In the genomic region with DNA sequence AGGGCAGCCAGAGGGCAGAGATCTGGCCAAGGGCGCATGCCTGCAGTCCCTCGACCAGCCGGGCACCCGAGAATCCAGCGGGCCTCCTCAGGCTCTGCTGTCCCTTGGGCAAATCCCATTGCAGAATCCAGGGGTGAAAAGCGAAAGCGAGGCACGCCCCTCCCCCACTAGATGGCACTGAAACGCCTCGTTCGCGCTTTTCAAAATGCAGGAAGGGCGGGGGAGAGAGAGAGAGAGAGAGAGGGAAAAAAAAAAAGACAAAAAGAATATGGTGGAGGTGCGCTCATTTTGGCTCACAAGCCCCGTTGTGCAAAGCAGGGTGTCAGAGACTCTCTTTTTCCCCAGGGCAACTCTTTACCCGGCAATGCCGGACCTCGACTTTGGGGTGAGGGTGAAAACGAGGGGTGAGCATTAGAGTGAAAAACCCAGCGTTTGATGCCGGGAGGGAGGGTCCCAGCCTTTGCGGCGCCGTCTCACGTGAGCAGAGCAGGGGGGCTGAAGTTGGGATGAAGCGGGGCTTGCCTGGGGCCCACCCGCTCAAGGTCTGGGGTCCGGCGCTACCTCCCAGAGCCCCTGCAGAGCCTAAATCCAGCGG, we compare ENCODE assay signal across 8 cellular contexts. TPM values are rescaled to one million over a fixed set of nuclear protein-coding genes. Genes with fewer than 3 reads are reported as not detected.
A peak's percentile ranks its signal among the peaks of the same experiment; 100 is the strongest.
DNase-seq lines count a peak whose midpoint lies in the region; ATAC-seq and TF ChIP-seq lines count a peak whose summit lies in the region.

No MANE protein-coding gene starts in this region.

- H3K36me3 ChIP-seq in Caco-2 (ENCODE audit: control insufficient read depth, insufficient read depth, low read length), result no peaks in the 10 kb centered on the region
- no peaks in the 10 kb centered on the region for H3K36me3 ChIP-seq in MM.1S (replicated peaks; ENCODE audit: insufficient read depth, low read length)

- H3K9ac ChIP-seq in MM.1S (ENCODE audit: low read length), result peak overlapping the region; percentile 75

- ATAC-seq in SK-N-SH treated with all-trans-retinoic acid at 6 μM for 48 hours (0 out of 3 replicates have a peak, but pooled peaks have one; percentile 3), GM21717 (IDR thresholded peaks at IDR 0.05; ENCODE audit: unreplicated experiment) (no peak)

- H3K9me3 ChIP-seq in Caco-2 (no peaks in the 10 kb centered on the region), MM.1S (replicated peaks; ENCODE audit: insufficient read depth, low read length) (no peaks in the 10 kb centered on the region)

- no peaks in the 10 kb centered on the region for H3K4me1 ChIP-seq in Caco-2
- H3K4me1 ChIP-seq in MM.1S (ENCODE audit: low read length), result peaks cover 6% of the 10 kb centered on the region

- BruUV-seq in Caco-2 (replicated peaks; lab: Mats Ljungman, UMichigan), result no TSS peak

- peak; percentile 14 to 28 for TF ChIP-seq CTCF in Caco-2 (IDR thresholded peaks at IDR 0.05; ENCODE audit: insufficient read depth in 1 of 2, low read depth in 1 of 2, low read length in 1 of 2, severe bottlenecking in 1 of 2, unreplicated experiment in 1 of 2)
- peak; percentile 74 for TF ChIP-seq CTCF in MM.1S (IDR thresholded peaks at IDR 0.05; ENCODE audit: low read length)

- CTCF ChIA-PET in Caco-2 (lab: Charles Lee), result interaction anchor here (0.7 kb wide), 1 partner anchor 181 kb away, joined by 7 read pairs; no protein-coding TSS in a partner anchor

- H3K27ac Mint-ChIP-seq in Caco-2 (ENCODE audit: unreplicated experiment), result no peak overlapping the region

- H3K4me3 ChIP-seq in Caco-2 (ENCODE audit: low read depth, low read length), result peak overlapping the region; percentile 23
- peak overlapping the region; percentile 91 for H3K4me3 ChIP-seq in MM.1S (ENCODE audit: low read length)

- H4K20me1 ChIP-seq in MM.1S (ENCODE audit: insufficient read depth, low read length), result no peaks in the 10 kb centered on the region

- peak overlapping the region; percentile 72 for H2AFZ ChIP-seq in MM.1S (ENCODE audit: low read length)

- H3K27me3 ChIP-seq in Caco-2 (replicated peaks; ENCODE audit: control insufficient read depth, insufficient read depth, low read length), result no peaks in the 10 kb centered on the region
- H3K27me3 ChIP-seq in MM.1S (replicated peaks; ENCODE audit: insufficient read depth, low read length), result no peaks in the 10 kb centered on the region

- H3K4me2 ChIP-seq in MM.1S (ENCODE audit: low read depth, low read length), result peak overlapping the region; percentile 97

- peaks cover 23% of the 10 kb centered on the region for H3K79me2 ChIP-seq in MM.1S (ENCODE audit: low read length)

- H3K4me3 Mint-ChIP-seq in Caco-2 (ENCODE audit: unreplicated experiment), result peak overlapping the region; percentile 60

- 0 out of 2 replicates have a peak, but pooled peaks cover 9% of the 10 kb centered on the region for H3F3A ChIP-seq in MM.1S (ENCODE audit: insufficient read depth, low read length)

- no peaks in the 10 kb centered on the region for H3K36me3 Mint-ChIP-seq in Caco-2 (ENCODE audit: insufficient read depth, unreplicated experiment)

- DNase-seq in Caco-2 (peak; percentile 64 to 70), MM.1S (peak; percentile 84), iris pigment epithelial cell (ENCODE audit: low read depth) (peak; percentile 10), SKM-1 treated with dmso at 0.1 percent for 144 hours (lab: John Stamatoyannopoulos, UW; ENCODE audit: unreplicated experiment) (no peak)
- peak; percentile 39 for DNase-seq in central memory CD4-positive, alpha-beta T cell
- DNase-seq in stimulated activated CD4-positive, alpha-beta T cell treated with anti-CD3 and anti-CD28 coated beads, Interleukin-1b, Interleukin-23, amount 100 ng/mL, for 48 hours, result peak; percentile 53

- H3K27ac ChIP-seq in MM.1S (ENCODE audit: low read length), result no peak overlapping the region

- H3K4me1 Mint-ChIP-seq in Caco-2 (ENCODE audit: low read depth, unreplicated experiment), result no peaks in the 10 kb centered on the region

- peaks cover 4% of the 10 kb centered on the region for H3K27me3 Mint-ChIP-seq in Caco-2 (ENCODE audit: insufficient read depth, unreplicated experiment)

- H3K9me3 Mint-ChIP-seq in Caco-2 (ENCODE audit: unreplicated experiment), result no peaks in the 10 kb centered on the region

- POLR2A ChIA-PET in Caco-2 (lab: Charles Lee), result no interaction called here

- intact Hi-C loops in Caco-2 (cut with micrococcal nuclease; ENCODE audit: unreplicated experiment), result loop anchor here (2.0 to 5.0 kb wide), 2 partner anchors 161 to 461 kb away; no protein-coding TSS in a partner anchor

- H3K9me2 ChIP-seq in MM.1S (replicated peaks; ENCODE audit: insufficient read depth, low read length), result no peaks in the 10 kb centered on the region

TF ChIP-seq in SK-N-SH treated with all-trans-retinoic acid at 6 μM for 48 hours, 23 proteins besides CTCF, POLR2A, EP300 and RAD21:
- TF ChIP-seq OSR1 (CRISPR knock-in tag; IDR thresholded peaks at IDR 0.05) (no peak), TOX (CRISPR knock-in tag; IDR thresholded peaks at IDR 0.05; ENCODE audit: borderline replicate concordance) (no peak), BACH2 (CRISPR knock-in tag; IDR thresholded peaks at IDR 0.05; ENCODE audit: borderline replicate concordance) (no peak), GLIS3 (CRISPR knock-in tag; IDR thresholded peaks at IDR 0.05) (no peak), ZNF565 (CRISPR knock-in tag; conservative IDR thresholded peaks at IDR 0.05; ENCODE audit: low read depth) (no peak), ZC3H10 (CRISPR knock-in tag; IDR thresholded peaks at IDR 0.05) (no peak), SNAI2 (CRISPR knock-in tag; IDR thresholded peaks at IDR 0.05) (no peak), ZFP3 (CRISPR knock-in tag; IDR thresholded peaks at IDR 0.05) (no peak), CSDC2 (CRISPR knock-in tag; IDR thresholded peaks at IDR 0.05) (no peak), TCF4 (CRISPR knock-in tag; IDR thresholded peaks at IDR 0.05; ENCODE audit: borderline replicate concordance) (no peak)
- TF ChIP-seq, protein P1, sequence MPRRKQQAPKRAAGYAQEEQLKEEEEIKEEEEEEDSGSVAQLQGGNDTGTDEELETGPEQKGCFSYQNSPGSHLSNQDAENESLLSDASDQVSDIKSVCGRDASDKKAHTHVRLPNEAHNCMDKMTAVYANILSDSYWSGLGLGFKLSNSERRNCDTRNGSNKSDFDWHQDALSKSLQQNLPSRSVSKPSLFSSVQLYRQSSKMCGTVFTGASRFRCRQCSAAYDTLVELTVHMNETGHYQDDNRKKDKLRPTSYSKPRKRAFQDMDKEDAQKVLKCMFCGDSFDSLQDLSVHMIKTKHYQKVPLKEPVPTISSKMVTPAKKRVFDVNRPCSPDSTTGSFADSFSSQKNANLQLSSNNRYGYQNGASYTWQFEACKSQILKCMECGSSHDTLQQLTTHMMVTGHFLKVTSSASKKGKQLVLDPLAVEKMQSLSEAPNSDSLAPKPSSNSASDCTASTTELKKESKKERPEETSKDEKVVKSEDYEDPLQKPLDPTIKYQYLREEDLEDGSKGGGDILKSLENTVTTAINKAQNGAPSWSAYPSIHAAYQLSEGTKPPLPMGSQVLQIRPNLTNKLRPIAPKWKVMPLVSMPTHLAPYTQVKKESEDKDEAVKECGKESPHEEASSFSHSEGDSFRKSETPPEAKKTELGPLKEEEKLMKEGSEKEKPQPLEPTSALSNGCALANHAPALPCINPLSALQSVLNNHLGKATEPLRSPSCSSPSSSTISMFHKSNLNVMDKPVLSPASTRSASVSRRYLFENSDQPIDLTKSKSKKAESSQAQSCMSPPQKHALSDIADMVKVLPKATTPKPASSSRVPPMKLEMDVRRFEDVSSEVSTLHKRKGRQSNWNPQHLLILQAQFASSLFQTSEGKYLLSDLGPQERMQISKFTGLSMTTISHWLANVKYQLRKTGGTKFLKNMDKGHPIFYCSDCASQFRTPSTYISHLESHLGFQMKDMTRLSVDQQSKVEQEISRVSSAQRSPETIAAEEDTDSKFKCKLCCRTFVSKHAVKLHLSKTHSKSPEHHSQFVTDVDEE (CRISPR knock-in tag; IDR thresholded peaks at IDR 0.05), result no peak

RNA-seq across cellular contexts. Expression of a gene that starts 2.5 kb away (rescaled TPM):
- 0.02 and 0.11 TPM in 2 replicates for total RNA-seq in Caco-2 (2022)

RNA-seq across cellular contexts. Expression of a gene that starts 56.6 kb away (rescaled TPM):
- 67.7 and 70.2 TPM in 2 replicates for total RNA-seq in Caco-2 (2022)
